18 cellular contexts compared by ENCODE assay signal in the genomic region with DNA sequence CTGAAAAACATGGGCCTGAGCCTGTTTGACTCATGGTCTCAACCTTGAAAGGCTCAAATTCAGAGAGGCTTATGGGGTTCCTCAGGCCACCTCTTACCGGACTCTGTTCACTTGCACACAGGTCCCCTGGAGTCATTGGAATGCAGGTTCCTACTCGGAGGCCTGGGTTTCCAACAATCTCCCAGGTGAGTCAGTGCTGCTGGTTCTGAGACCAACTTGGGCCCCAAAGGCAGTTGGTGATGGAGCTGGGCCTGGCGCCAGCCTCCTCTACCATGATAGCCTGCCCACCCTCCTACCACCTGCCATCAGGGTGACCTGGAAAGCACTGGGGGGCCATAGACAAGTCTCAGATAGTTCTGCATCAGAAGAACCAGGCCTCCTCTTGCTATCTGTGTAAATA.
"Had no signal": no experiment of that assay in that cellular context is flagged by ENCODE, and none has a peak within 500 bp of the region (broad histone marks: within the 10 kb centered on the region; RNA-seq: fewer than 3 reads in every experiment).

No MANE protein-coding gene starts in this region.

- DNase-seq: activated CD4-positive, alpha-beta T cell treated with anti-CD3 and anti-CD28 coated beads, Interleukin-2, amount 10 ng/mL, durations not matched to agents 7 days and 5 days; activated gamma-delta T cell; activated T-cell treated with anti-CD3 and anti-CD28 coated beads for 4 hours; effector CD4-positive, alpha-beta T cell; gastrocnemius medialis; left lung; mucosa of descending colon; naive B cell; ovary; SK-N-SH; stimulated activated naive CD8-positive, alpha-beta T cell treated with anti-CD3 and anti-CD28 coated beads, Interleukin-15, Interleukin-2, amounts not matched to agents 100 U/mL and 50 U/mL, for 24 hours; substantia nigra; uterus had no signal

- H3K27me3 ChIP-seq: ascending aorta, gastrocnemius medialis, left lung, ovary, tibial nerve, uterus had no signal

- H3K4me3 Mint-ChIP-seq: activated CD4-positive, alpha-beta T cell treated with anti-CD3 and anti-CD28 coated beads, Interleukin-2, amount 10 ng/mL, durations not matched to agents 7 days and 5 days; activated naive CD4-positive, alpha-beta T cell treated with anti-CD3 and anti-CD28 coated beads, Interleukin-2, amount 50 U/mL, for 24 hours; central memory CD8-positive, alpha-beta T cell; naive B cell had no signal

- H3K4me1 Mint-ChIP-seq: activated naive CD4-positive, alpha-beta T cell treated with anti-CD3 and anti-CD28 coated beads, Interleukin-2, amount 50 U/mL, for 24 hours had no signal

- H3K27ac ChIP-seq: gastrocnemius medialis, left lung, ovary, tibial nerve, uterus had no signal

- ATAC-seq: esophagus mucosa; gastrocnemius medialis; left lung; mucosa of descending colon; stimulated activated naive CD8-positive, alpha-beta T cell treated with anti-CD3 and anti-CD28 coated beads, Interleukin-15, Interleukin-2, amounts not matched to agents 100 U/mL and 50 U/mL, for 24 hours had no signal

- H3K27ac Mint-ChIP-seq: activated CD4-positive, alpha-beta T cell treated with anti-CD3 and anti-CD28 coated beads, Interleukin-2, amount 10 ng/mL, durations not matched to agents 7 days and 5 days; activated naive CD4-positive, alpha-beta T cell treated with anti-CD3 and anti-CD28 coated beads, Interleukin-2, amount 50 U/mL, for 24 hours; naive B cell had no signal

- H3K9me3 ChIP-seq: ascending aorta, gastrocnemius medialis, left lung, mucosa of descending colon, ovary, SK-N-SH, tibial nerve, uterus had no signal

- H3K36me3 Mint-ChIP-seq: activated naive CD4-positive, alpha-beta T cell treated with anti-CD3 and anti-CD28 coated beads, Interleukin-2, amount 50 U/mL, for 24 hours; naive B cell had no signal

- H3K27me3 Mint-ChIP-seq: activated CD4-positive, alpha-beta T cell treated with anti-CD3 and anti-CD28 coated beads, Interleukin-2, amount 10 ng/mL, durations not matched to agents 7 days and 5 days; activated naive CD4-positive, alpha-beta T cell treated with anti-CD3 and anti-CD28 coated beads, Interleukin-2, amount 50 U/mL, for 24 hours; central memory CD8-positive, alpha-beta T cell had no signal

- H3K4me3 ChIP-seq: ascending aorta, gastrocnemius medialis, left lung, mucosa of descending colon, ovary, tibial nerve, uterus had no signal

- H3K36me3 ChIP-seq: ascending aorta, gastrocnemius medialis, left lung, ovary, tibial nerve, uterus had no signal

- H3K9me3 Mint-ChIP-seq: activated CD4-positive, alpha-beta T cell treated with anti-CD3 and anti-CD28 coated beads, Interleukin-2, amount 10 ng/mL, durations not matched to agents 7 days and 5 days; activated naive CD4-positive, alpha-beta T cell treated with anti-CD3 and anti-CD28 coated beads, Interleukin-2, amount 50 U/mL, for 24 hours; central memory CD8-positive, alpha-beta T cell; naive B cell had no signal
